8 cellular contexts compared by ENCODE assay signal in genomic region chr5:40841068-40841805, GRCh38. TPM values are rescaled to one million over a fixed set of nuclear protein-coding genes. Genes with fewer than 3 reads are reported as not detected.
A peak's percentile ranks its signal among the peaks of the same experiment; 100 is the strongest.
DNase-seq lines count a peak whose midpoint lies in the region; ATAC-seq, FAIRE-seq and TF ChIP-seq lines count a peak whose summit lies in the region.

CARD6 (plus strand) TSS chr5:40841367; CDS start chr5:40841383, 16 bp downstream.

- 44% methylated on average over 9 of the region's 9 CpGs for WGBS in transverse colon (ENCODE audit: low coverage in 1 of 2), 2 donors

- ATAC-seq in GM21619 (IDR thresholded peaks at IDR 0.05; ENCODE audit: unreplicated experiment) (peak; percentile 60), lower lobe of right lung (peak; percentile 62 to 88)

- TF ChIP-seq EP300 in transverse colon (IDR thresholded peaks at IDR 0.05; ENCODE audit: low read depth): no peak

- H3K4me1 ChIP-seq in lower lobe of right lung: peaks cover 24% of the 10 kb centered on the region
- no peaks in the 10 kb centered on the region for H3K4me1 ChIP-seq in transverse colon

- no peak for FAIRE-seq in bronchial epithelial cell (lab: Jason Lieb, UNC)

- H3K4me3 ChIP-seq in bronchial epithelial cell (ENCODE audit: low read depth, low read length): peak within 1 kb of the TSS; percentile 46
- peak within 1 kb of the TSS; percentile 54 for H3K4me3 ChIP-seq in lower lobe of right lung
- peak within 1 kb of the TSS in 3 of 4 donors; percentile 7 to 36 (median 16) for H3K4me3 ChIP-seq in transverse colon

- in situ Hi-C loops in transverse colon (cut with MboI; ENCODE audit: low pct_ligation_motif_present in 1 of 4, low pct_unique_long_range_greater_than_20kb in 1 of 4, low sequenced_read_pairs in 3 of 4): no loop called here

- no peak for TF ChIP-seq POLR2A in transverse colon (IDR thresholded peaks at IDR 0.05)

- H3K27me3 ChIP-seq in bronchial epithelial cell (ENCODE audit: control insufficient read depth, insufficient read depth, low read length): no peaks in the 10 kb centered on the region
- no peaks in the 10 kb centered on the region for H3K27me3 ChIP-seq in lower lobe of right lung (ENCODE audit: low read depth)
- H3K27me3 ChIP-seq in transverse colon: peaks cover 8% of the 10 kb centered on the region

- H3K27ac ChIP-seq in lower lobe of right lung (peak within 1 kb of the TSS; percentile 87), transverse colon (peak within 1 kb of the TSS; percentile 58 to 74 (median 69))

- H3K9me3 ChIP-seq in lower lobe of right lung: no peaks in the 10 kb centered on the region
- H3K9me3 ChIP-seq in transverse colon: no peaks in the 10 kb centered on the region

- H3K36me3 ChIP-seq in bronchial epithelial cell (ENCODE audit: control insufficient read depth, insufficient read depth, low read length) (peaks cover 1% of the 10 kb centered on the region), lower lobe of right lung (peaks cover 21% of the 10 kb centered on the region), transverse colon (no peaks in the 10 kb centered on the region)

- intact Hi-C loops in lower lobe of right lung (cut with DNase I) (no loop called here), transverse colon (cut with DNase I; ENCODE audit: low total_unique reads) (no loop called here)

- DNase-seq in DMS53 treated with DMSO at 0.1 percent for 48 hours (lab: John Stamatoyannopoulos, UW; ENCODE audit: unreplicated experiment) (peak; percentile 22), NCI-H774 (lab: John Stamatoyannopoulos, UW) (peak; percentile 54), bronchial epithelial cell (ENCODE audit: low read depth) (peak; percentile 77), lower lobe of right lung (no peak), transverse colon (no peak), iPS-NIHi7 (ENCODE audit: extremely low spot score) (no peak)
- no peak for DNase-seq in activated CD4-positive, CD25-positive, alpha-beta regulatory T cell (lab: John Stamatoyannopoulos, UW)

- TF ChIP-seq CTCF in bronchial epithelial cell (IDR thresholded peaks at IDR 0.05; ENCODE audit: insufficient read depth, low read length, severe bottlenecking) (no peak), lower lobe of right lung (IDR thresholded peaks at IDR 0.05) (no peak), transverse colon (IDR thresholded peaks at IDR 0.05) (no peak)

RNA-seq across cellular contexts. Expression of gene CARD6, which starts in this region (rescaled TPM):
- total RNA-seq in bronchial epithelial cell (6.1 and 7.8 TPM in 2 replicates), lower lobe of right lung (24.3 TPM), transverse colon (1 to 10 TPM in 3 of 4 donors, under 1 TPM in 1; 0.60 to 4.4 (median 3.0) TPM)

Comparison
In these comparisons a context has a peak if more than half of its experiments do, and no peak if none do; other contexts are left out.
1. DNase-seq: peak in DMS53 treated with DMSO at 0.1 percent for 48 hours (single experiment), NCI-H774 (single experiment) and bronchial epithelial cell (single experiment); none in lower lobe of right lung (single experiment), transverse colon (single experiment), iPS-NIHi7 (single experiment) and activated CD4-positive, CD25-positive, alpha-beta regulatory T cell (0 of 4).
2. Peak in every context shown above with its lines, with median percentiles within 50 percentile points of each other: H3K4me3 ChIP-seq.